Comparison of ENCODE assay signal across 1 cellular context in genomic region chr14:95787941-95788340, GRCh38.
TF ChIP-seq lines count a peak whose summit lies in the region.

No MANE protein-coding gene starts in this region.

TF ChIP-seq in IMR-90, 13 proteins besides CTCF, POLR2A, EP300 and RAD21 (continued from another document):
- TF ChIP-seq, protein P1, sequence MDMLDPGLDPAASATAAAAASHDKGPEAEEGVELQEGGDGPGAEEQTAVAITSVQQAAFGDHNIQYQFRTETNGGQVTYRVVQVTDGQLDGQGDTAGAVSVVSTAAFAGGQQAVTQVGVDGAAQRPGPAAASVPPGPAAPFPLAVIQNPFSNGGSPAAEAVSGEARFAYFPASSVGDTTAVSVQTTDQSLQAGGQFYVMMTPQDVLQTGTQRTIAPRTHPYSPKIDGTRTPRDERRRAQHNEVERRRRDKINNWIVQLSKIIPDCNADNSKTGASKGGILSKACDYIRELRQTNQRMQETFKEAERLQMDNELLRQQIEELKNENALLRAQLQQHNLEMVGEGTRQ (IDR thresholded peaks at IDR 0.05; ENCODE audit: low read depth, low read length), result no peak
- TF ChIP-seq MXI1 (IDR thresholded peaks at IDR 0.05; ENCODE audit: borderline replicate concordance, low read depth, low read length) (no peak), NFE2L2 (IDR thresholded peaks at IDR 0.05; ENCODE audit: low read depth, low read length) (no peak), CEBPB (IDR thresholded peaks at IDR 0.05; ENCODE audit: low read depth, low read length) (no peak), MAZ (IDR thresholded peaks at IDR 0.05; ENCODE audit: borderline replicate concordance, low read depth, low read length) (no peak), CHD1 (IDR thresholded peaks at IDR 0.05; ENCODE audit: low read depth, low read length) (no peak), MAFK (IDR thresholded peaks at IDR 0.05; ENCODE audit: low read depth, low read length) (no peak), SMC3 (IDR thresholded peaks at IDR 0.05; ENCODE audit: low read depth, low read length) (no peak)
